Comparison of ENCODE assay signal across 1 cellular context in the genomic region with DNA sequence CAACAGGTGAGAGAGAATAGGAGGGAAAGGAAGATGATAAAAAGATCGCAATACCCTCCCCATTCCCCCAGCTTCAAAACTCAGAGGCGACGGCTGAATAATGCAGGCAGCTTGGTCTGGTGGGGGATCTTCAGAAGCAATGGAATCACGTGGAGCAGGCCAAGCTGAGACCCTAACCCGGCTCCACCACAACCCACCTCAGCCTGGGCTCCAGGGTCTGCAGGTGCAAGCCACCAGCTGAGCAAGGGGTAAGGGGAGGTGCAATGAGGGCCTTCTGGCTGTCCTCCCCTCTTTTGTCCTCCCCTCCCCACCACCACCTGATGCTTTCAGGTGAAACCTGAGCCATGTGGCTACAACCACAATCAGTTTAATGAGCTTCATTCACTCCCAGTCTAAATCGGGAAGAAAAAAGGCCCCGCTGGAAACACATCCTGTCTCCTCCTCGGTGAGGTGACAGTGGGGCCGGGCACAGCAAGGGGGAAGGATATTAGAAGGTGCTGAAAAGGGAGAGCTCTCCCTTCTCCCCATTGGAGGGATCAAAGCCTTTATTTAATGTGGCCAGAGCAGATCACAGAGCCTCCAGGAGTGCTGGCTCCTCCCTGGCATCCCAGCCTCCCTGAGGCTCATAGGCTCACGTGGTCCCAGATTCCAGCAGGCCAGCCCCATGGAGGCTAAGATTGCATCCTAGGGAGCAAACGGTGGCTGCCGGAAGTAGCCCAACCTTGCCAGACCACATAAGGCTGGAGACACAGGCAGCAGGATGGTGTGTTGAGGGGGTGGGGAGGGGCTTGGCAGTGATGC.
TF ChIP-seq lines count a peak whose summit lies in the region.

No MANE protein-coding gene starts in this region.

TF ChIP-seq in IMR-90, 13 proteins besides CTCF, POLR2A, EP300 and RAD21:
- TF ChIP-seq RFX5 (IDR thresholded peaks at IDR 0.05; ENCODE audit: low read depth, low read length) (no peak), MXI1 (IDR thresholded peaks at IDR 0.05; ENCODE audit: borderline replicate concordance, low read depth, low read length) (no peak), RCOR1 (IDR thresholded peaks at IDR 0.05; ENCODE audit: insufficient replicate concordance, low read length) (no peak)
- TF ChIP-seq, protein P1, sequence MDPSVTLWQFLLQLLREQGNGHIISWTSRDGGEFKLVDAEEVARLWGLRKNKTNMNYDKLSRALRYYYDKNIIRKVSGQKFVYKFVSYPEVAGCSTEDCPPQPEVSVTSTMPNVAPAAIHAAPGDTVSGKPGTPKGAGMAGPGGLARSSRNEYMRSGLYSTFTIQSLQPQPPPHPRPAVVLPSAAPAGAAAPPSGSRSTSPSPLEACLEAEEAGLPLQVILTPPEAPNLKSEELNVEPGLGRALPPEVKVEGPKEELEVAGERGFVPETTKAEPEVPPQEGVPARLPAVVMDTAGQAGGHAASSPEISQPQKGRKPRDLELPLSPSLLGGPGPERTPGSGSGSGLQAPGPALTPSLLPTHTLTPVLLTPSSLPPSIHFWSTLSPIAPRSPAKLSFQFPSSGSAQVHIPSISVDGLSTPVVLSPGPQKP (IDR thresholded peaks at IDR 0.05; ENCODE audit: borderline replicate concordance, low read depth, low read length): no peak
